1 cellular context compared by ENCODE assay signal in genomic region chr9:120338340-120338739, GRCh38.
TF ChIP-seq lines count a peak whose summit lies in the region.

No MANE protein-coding gene starts in this region.

TF ChIP-seq in K562, 482 proteins besides CTCF, POLR2A, EP300 and RAD21:
- TF ChIP-seq EGR1 (conservative IDR thresholded peaks at IDR 0.05) (no peak), RFX5 (IDR thresholded peaks at IDR 0.05; ENCODE audit: low read depth, low read length) (no peak)
